ENCODE assay signal across 10 cellular contexts in genomic region chr6:47135772-47136171, GRCh38.
DNase-seq lines count a peak whose midpoint lies in the region; TF ChIP-seq lines count a peak whose summit lies in the region.
"Had no signal": no experiment of that assay in that cellular context is flagged by ENCODE, and none has a peak within 500 bp of the region (broad histone marks: within the 10 kb centered on the region; RNA-seq: fewer than 3 reads in every experiment).

No MANE protein-coding gene starts in this region.

- H3K4me1 Mint-ChIP-seq in CD14-positive monocyte = peaks cover 20% of the 10 kb centered on the region

- intact Hi-C loops in CD14-positive monocyte (cut with micrococcal nuclease) = loop anchor here in 1 of 2 donors (10.0 kb wide), 1 partner anchor 109 kb away; no protein-coding TSS in a partner anchor

- H3K4me3 Mint-ChIP-seq in CD14-positive monocyte = no peak overlapping the region

- no peak overlapping the region for H3K4me3 ChIP-seq in cardiac fibroblast (replicated peaks in 1 of 2; ENCODE audit: low read depth in 2 of 2, low read length in 2 of 2)
- H3K4me3 ChIP-seq: dorsolateral prefrontal cortex had no signal

- H3K9me3 Mint-ChIP-seq in CD14-positive monocyte = no peaks in the 10 kb centered on the region

- no peak for TF ChIP-seq CTCF in cardiac fibroblast (IDR thresholded peaks at IDR 0.05; ENCODE audit: low read depth, low read length)
- no peak for TF ChIP-seq CTCF in CD14-positive monocyte (IDR thresholded peaks at IDR 0.05)

- peak overlapping the region in 2 of 7 donors; percentile 8 to 13 for H3K27ac Mint-ChIP-seq in CD14-positive monocyte

- H3K36me3 Mint-ChIP-seq in CD14-positive monocyte = no peaks in the 10 kb centered on the region

- DNase-seq in DMS53 treated with DMSO at 0.1 percent for 48 hours (lab: John Stamatoyannopoulos, UW; ENCODE audit: unreplicated experiment) (peak; percentile 91), NCI-H2196 treated with DMSO at 0.1 percent for 48 hours (lab: John Stamatoyannopoulos, UW; ENCODE audit: unreplicated experiment) (peak; percentile 32), cardiac fibroblast (ENCODE audit: low read depth in 2 of 2) (peak; percentile 88 to 92), myocyte (ENCODE audit: low read depth) (peak; percentile 60), mesenteric fat pad (ENCODE audit: low spot score) (no peak), medulla oblongata (ENCODE audit: extremely low spot score) (no peak), CD14-positive monocyte (ENCODE audit: low spot score) (no peak)
- no peak for DNase-seq in activated CD4-positive, CD25-positive, alpha-beta regulatory T cell (lab: John Stamatoyannopoulos, UW)
- DNase-seq: dorsolateral prefrontal cortex, T1000 had no signal

- peaks cover 0 to 3% (median 3%) of the 10 kb centered on the region in 3 donors for H3K27me3 Mint-ChIP-seq in CD14-positive monocyte (ENCODE audit: low read depth in 3 of 3)

Comparison
In these comparisons a context has a peak if more than half of its experiments do, and no peak if none do; other contexts are left out.
1. DNase-seq: peak in DMS53 treated with DMSO at 0.1 percent for 48 hours (single experiment), NCI-H2196 treated with DMSO at 0.1 percent for 48 hours (single experiment), cardiac fibroblast (2 of 2) and myocyte (single experiment); none in mesenteric fat pad (single experiment), activated CD4-positive, CD25-positive, alpha-beta regulatory T cell (0 of 4), medulla oblongata (single experiment) and CD14-positive monocyte (single experiment).